In the genomic region with DNA sequence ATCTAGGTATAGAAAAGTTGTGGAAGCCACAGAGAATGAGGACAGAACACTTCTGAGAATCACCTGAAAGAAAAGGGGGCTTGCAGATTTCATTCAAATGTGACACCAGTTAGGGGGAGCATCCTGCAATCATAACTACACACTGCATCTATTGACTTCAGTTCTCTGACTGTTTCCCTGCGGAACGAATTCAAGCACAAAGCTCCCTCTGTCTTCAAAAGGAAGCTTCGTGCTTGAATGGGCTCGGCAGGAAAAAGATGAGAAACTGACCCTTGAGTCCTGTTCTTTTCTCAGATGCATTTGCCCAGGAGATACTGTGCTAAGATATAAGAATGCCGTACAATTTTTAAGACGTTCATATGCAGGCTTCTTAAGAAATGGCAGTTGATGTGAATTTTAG, we compare ENCODE assay signal across 18 cellular contexts.
"Had no signal": no experiment of that assay in that cellular context is flagged by ENCODE, and none has a peak within 500 bp of the region (broad histone marks: within the 10 kb centered on the region; RNA-seq: fewer than 3 reads in every experiment).

No MANE protein-coding gene starts in this region.

- H3K9me3 Mint-ChIP-seq: nephron progenitor cell had no signal

- H3K27me3 Mint-ChIP-seq: activated CD4-positive, alpha-beta memory T cell treated with anti-CD3 and anti-CD28 coated beads, Interleukin-2, amount 10 ng/mL, durations not matched to agents 7 days and 5 days; activated CD4-positive, alpha-beta T cell treated with anti-CD3 and anti-CD28 coated beads for 36 hours; activated naive CD4-positive, alpha-beta T cell treated with anti-CD3 and anti-CD28 coated beads, Interleukin-2, amount 10 ng/mL, durations not matched to agents 7 days and 5 days; activated T-cell treated with anti-CD3 and anti-CD28 coated beads, Interleukin-2, amount 50 U/mL, for 24 hours had no signal

- H3K27me3 ChIP-seq: adrenal gland, body of pancreas, heart left ventricle, ovary, sigmoid colon had no signal

- H3K36me3 ChIP-seq: adrenal gland, heart left ventricle, left ventricle myocardium inferior, ovary, sigmoid colon, WERI-Rb-1 had no signal

- DNase-seq: activated CD4-positive, alpha-beta memory T cell treated with anti-CD3 and anti-CD28 coated beads, Interleukin-2, amount 10 ng/mL, durations not matched to agents 7 days and 5 days; activated CD4-positive, alpha-beta T cell treated with anti-CD3 and anti-CD28 coated beads for 36 hours; activated naive CD4-positive, alpha-beta T cell treated with anti-CD3 and anti-CD28 coated beads, Interleukin-2, amount 10 ng/mL, durations not matched to agents 7 days and 5 days; activated T-cell treated with anti-CD3 and anti-CD28 coated beads, Interleukin-2, amount 50 U/mL, for 24 hours; adrenal gland; body of pancreas; effector CD4-positive, alpha-beta T cell; foreskin fibroblast; heart left ventricle; left ventricle myocardium inferior; mesenchymal stem cell; nephron progenitor cell; ovary; sigmoid colon; stimulated activated CD4-positive, alpha-beta T cell treated with anti-CD3 and anti-CD28 coated beads, Interleukin-1b, Interleukin-23, amount 100 ng/mL, for 48 hours; WERI-Rb-1 had no signal

- H3K9me3 ChIP-seq: body of pancreas, ovary, sigmoid colon had no signal

- ATAC-seq: activated CD4-positive, alpha-beta T cell treated with anti-CD3 and anti-CD28 coated beads for 36 hours; body of pancreas; heart left ventricle had no signal

- H3K36me3 Mint-ChIP-seq: activated naive CD4-positive, alpha-beta T cell treated with anti-CD3 and anti-CD28 coated beads, Interleukin-2, amount 10 ng/mL, durations not matched to agents 7 days and 5 days had no signal

- H3K4me1 Mint-ChIP-seq: activated CD4-positive, alpha-beta memory T cell treated with anti-CD3 and anti-CD28 coated beads, Interleukin-2, amount 10 ng/mL, durations not matched to agents 7 days and 5 days; activated CD4-positive, alpha-beta T cell treated with anti-CD3 and anti-CD28 coated beads for 36 hours; activated naive CD4-positive, alpha-beta T cell treated with anti-CD3 and anti-CD28 coated beads, Interleukin-2, amount 10 ng/mL, durations not matched to agents 7 days and 5 days had no signal

- H3K27ac Mint-ChIP-seq: activated CD4-positive, alpha-beta memory T cell treated with anti-CD3 and anti-CD28 coated beads, Interleukin-2, amount 10 ng/mL, durations not matched to agents 7 days and 5 days; activated CD4-positive, alpha-beta T cell treated with anti-CD3 and anti-CD28 coated beads for 36 hours; activated naive CD4-positive, alpha-beta T cell treated with anti-CD3 and anti-CD28 coated beads, Interleukin-2, amount 10 ng/mL, durations not matched to agents 7 days and 5 days; activated T-cell treated with anti-CD3 and anti-CD28 coated beads, Interleukin-2, amount 50 U/mL, for 24 hours; nephron progenitor cell had no signal

- H3K4me3 Mint-ChIP-seq: activated CD4-positive, alpha-beta memory T cell treated with anti-CD3 and anti-CD28 coated beads, Interleukin-2, amount 10 ng/mL, durations not matched to agents 7 days and 5 days; activated CD4-positive, alpha-beta T cell treated with anti-CD3 and anti-CD28 coated beads for 36 hours; activated naive CD4-positive, alpha-beta T cell treated with anti-CD3 and anti-CD28 coated beads, Interleukin-2, amount 10 ng/mL, durations not matched to agents 7 days and 5 days; activated T-cell treated with anti-CD3 and anti-CD28 coated beads, Interleukin-2, amount 50 U/mL, for 24 hours; nephron progenitor cell had no signal

- H3K4me3 ChIP-seq: adrenal gland, body of pancreas, coronary artery, heart left ventricle, left ventricle myocardium inferior, ovary, sigmoid colon, SK-N-MC had no signal

- H3K4me1 ChIP-seq: adrenal gland, body of pancreas, heart left ventricle, left ventricle myocardium inferior, sigmoid colon had no signal

- H3K27ac ChIP-seq: adrenal gland, body of pancreas, coronary artery, heart left ventricle, left ventricle myocardium inferior, ovary, sigmoid colon, SK-N-MC, WERI-Rb-1 had no signal
